In genomic region chr10:119656760-119657159, GRCh38 we compare ENCODE assay signal across 12 cellular contexts. TPM values are rescaled to one million over a fixed set of nuclear protein-coding genes. Genes with fewer than 3 reads are reported as not detected.
DNase-seq lines count a peak whose midpoint lies in the region; ATAC-seq and TF ChIP-seq lines count a peak whose summit lies in the region.
"Had no signal": no experiment of that assay in that cellular context is flagged by ENCODE, and none has a peak within 500 bp of the region (broad histone marks: within the 10 kb centered on the region; RNA-seq: fewer than 3 reads in every experiment).

No MANE protein-coding gene starts in this region.

- no peak overlapping the region for H3K4me3 Mint-ChIP-seq in activated naive CD8-positive, alpha-beta T cell treated with anti-CD3 and anti-CD28 coated beads, Interleukin-2, amount 50 U/mL, for 24 hours

- H3K9me3 Mint-ChIP-seq in activated naive CD8-positive, alpha-beta T cell treated with anti-CD3 and anti-CD28 coated beads, Interleukin-2, amount 50 U/mL, for 24 hours: no peaks in the 10 kb centered on the region

- H3K27ac ChIP-seq in heart right ventricle: peak overlapping the region; percentile 71 to 100 (median 98)
- H3K27ac ChIP-seq in mesodermal cell (ENCODE audit: low read depth, low read length, severe bottlenecking): peak overlapping the region; percentile 67
- peak overlapping the region; percentile 77 to 99 for H3K27ac ChIP-seq in uterus

- intact Hi-C loops in heart right ventricle (cut with DNase I): loop anchor here in 1 of 10 donors (10.0 kb wide), 1 partner anchor 62 kb away; the partner anchor contains the start of gene TIAL1
- intact Hi-C loops in left ventricle myocardium superior (cut with micrococcal nuclease): no loop called here
- intact Hi-C loops in uterus (cut with DNase I; ENCODE audit: low total_unique reads): no loop called here

- peak overlapping the region; percentile 60 for H3K27ac Mint-ChIP-seq in activated naive CD8-positive, alpha-beta T cell treated with anti-CD3 and anti-CD28 coated beads, Interleukin-2, amount 50 U/mL, for 24 hours

- H3K4me1 Mint-ChIP-seq in activated naive CD8-positive, alpha-beta T cell treated with anti-CD3 and anti-CD28 coated beads, Interleukin-2, amount 50 U/mL, for 24 hours: peaks cover 57% of the 10 kb centered on the region

- peaks cover 0 to 3% (median 0%) of the 10 kb centered on the region in 7 donors for H3K27me3 ChIP-seq in heart right ventricle
- no peaks in the 10 kb centered on the region for H3K27me3 ChIP-seq in uterus

- H3K4me1 ChIP-seq in heart right ventricle (peaks cover 44 to 95% (median 89%) of the 10 kb centered on the region in 9 donors), mesodermal cell (ENCODE audit: control insufficient read depth, insufficient read depth, low read length, poor library complexity, severe bottlenecking) (peaks cover 56% of the 10 kb centered on the region), uterus (peaks cover 9 to 22% of the 10 kb centered on the region in 2 donors)

- H3K27me3 Mint-ChIP-seq in activated naive CD8-positive, alpha-beta T cell treated with anti-CD3 and anti-CD28 coated beads, Interleukin-2, amount 50 U/mL, for 24 hours: no peaks in the 10 kb centered on the region

- H3K4me3 ChIP-seq in heart right ventricle (no peak overlapping the region), mesodermal cell (ENCODE audit: extremely low read depth, insufficient read depth, low read length, poor library complexity, severe bottlenecking) (no peak overlapping the region), uterus (no peak overlapping the region)

- H3K36me3 Mint-ChIP-seq in activated naive CD8-positive, alpha-beta T cell treated with anti-CD3 and anti-CD28 coated beads, Interleukin-2, amount 50 U/mL, for 24 hours (ENCODE audit: low read depth): peaks cover 11% of the 10 kb centered on the region

- H3K36me3 ChIP-seq in heart right ventricle (peaks cover 0 to 34% (median 0%) of the 10 kb centered on the region in 9 donors), mesodermal cell (ENCODE audit: control insufficient read depth, insufficient read depth, low read length) (peaks cover 68% of the 10 kb centered on the region), uterus (no peaks in the 10 kb centered on the region)

- ATAC-seq in heart right ventricle (no peak), left ventricle myocardium superior (no peak), GM18498 (IDR thresholded peaks at IDR 0.05; ENCODE audit: unreplicated experiment) (no peak), GM19328 (IDR thresholded peaks at IDR 0.05; ENCODE audit: unreplicated experiment) (no peak)
- peak; percentile 9 for ATAC-seq in activated naive CD8-positive, alpha-beta T cell treated with anti-CD3 and anti-CD28 coated beads, Interleukin-2, amount 50 U/mL, for 24 hours
- ATAC-seq: activated CD4-positive, CD25-positive, alpha-beta regulatory T cell treated with anti-CD3 and anti-CD28 coated beads, Interleukin-2, amount 50 U/mL, for 24 hours had no signal

- no peak for DNase-seq in heart right ventricle
- DNase-seq in left ventricle myocardium superior: no peak
- DNase-seq in activated naive CD8-positive, alpha-beta T cell treated with anti-CD3 and anti-CD28 coated beads, Interleukin-2, amount 50 U/mL, for 24 hours: no peak
- DNase-seq in uterus: no peak
- no peak for DNase-seq in NCI-H2196 treated with DMSO at 0.1 percent for 48 hours (lab: John Stamatoyannopoulos, UW; ENCODE audit: unreplicated experiment)
- DNase-seq: Karpas-422, NCI-H2171, SHP77 had no signal

- 41 to 57% methylated on average over 2 of the region's 2 CpGs for WGBS in heart right ventricle, 2 donors
- 50% methylated on average over 1 of the region's 2 CpGs; no CpG with 5 or more reads in 1 of the 2 experiments for WGBS in mesodermal cell (ENCODE audit: insufficient coverage in 2 of 2), 2 experiments

- TF ChIP-seq CTCF in heart right ventricle (IDR thresholded peaks at IDR 0.05) (no peak), uterus (IDR thresholded peaks at IDR 0.05) (no peak)

- no peaks in the 10 kb centered on the region for H3K9me3 ChIP-seq in heart right ventricle
- no peaks in the 10 kb centered on the region for H3K9me3 ChIP-seq in mesodermal cell (ENCODE audit: control insufficient read depth, low read length)
- no peaks in the 10 kb centered on the region for H3K9me3 ChIP-seq in uterus

- no peak for TF ChIP-seq POLR2A in uterus (IDR thresholded peaks at IDR 0.05)

RNA-seq across cellular contexts. Expression of gene BAG3, which starts 5.6 kb away (rescaled TPM):
- total RNA-seq in heart right ventricle (100 to 1,000 TPM; 115 to 191 (median 145) TPM), left ventricle myocardium superior (151 TPM), uterus (10 to 100 TPM in 3 of 4 donors, 1 to 10 TPM in 1; 6.6 to 44.1 (median 22.4) TPM)
- polyA plus RNA-seq in heart right ventricle: 100 to 1,000 TPM in 1 of 2 donors, 10 to 100 TPM in 1; 42.5 to 193 TPM
- 63.7 TPM for polyA plus RNA-seq in mesodermal cell (2013, experiment 1 of 2)
- 62.5 TPM for polyA plus RNA-seq in mesodermal cell (2013, experiment 2 of 2)

RNA-seq across cellular contexts. Expression of gene TIAL1, which starts 60.0 kb away (rescaled TPM):
- 10 to 100 TPM; 65.3 to 94.6 (median 70.7) TPM for total RNA-seq in heart right ventricle
- 10 to 100 TPM; 35.9 to 40.7 TPM for polyA plus RNA-seq in heart right ventricle
- total RNA-seq in left ventricle myocardium superior: 78.1 TPM
- 135 TPM for polyA plus RNA-seq in mesodermal cell (2013, experiment 1 of 2)
- polyA plus RNA-seq in mesodermal cell (2013, experiment 2 of 2): 150 TPM
- total RNA-seq in uterus: 100 to 1,000 TPM in 3 of 4 donors, 10 to 100 TPM in 1; 31.8 to 177 (median 143) TPM
